11 cellular contexts compared by ENCODE assay signal in the genomic region with DNA sequence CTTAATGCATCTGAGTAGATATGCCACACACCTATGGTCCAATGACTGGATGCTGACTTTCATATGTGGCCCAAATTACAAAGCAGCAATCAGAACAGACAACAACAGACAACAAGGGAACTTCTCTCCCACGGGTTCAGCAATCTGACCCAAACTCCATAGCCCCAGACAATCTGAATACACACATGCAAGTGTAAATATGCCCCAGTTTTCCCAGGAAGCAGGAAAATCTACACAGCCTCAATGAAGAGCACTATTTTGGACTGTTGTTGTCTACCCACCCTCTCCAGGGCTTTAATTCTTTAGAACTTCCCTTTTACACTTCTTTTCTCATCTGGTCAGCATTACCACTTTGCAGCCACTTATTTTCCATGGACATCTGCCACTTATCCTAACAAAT. TPM values are rescaled to one million over a fixed set of nuclear protein-coding genes. Genes with fewer than 3 reads are reported as not detected.
DNase-seq lines count a peak whose midpoint lies in the region; ATAC-seq, FAIRE-seq and TF ChIP-seq lines count a peak whose summit lies in the region.
"Had no signal": no experiment of that assay in that cellular context is flagged by ENCODE, and none has a peak within 500 bp of the region (broad histone marks: within the 10 kb centered on the region; RNA-seq: fewer than 3 reads in every experiment).

No MANE protein-coding gene starts in this region.

- H3K36me3 ChIP-seq in GM23338 (ENCODE audit: insufficient read depth): no peaks in the 10 kb centered on the region
- H3K36me3 ChIP-seq in adipocyte (ENCODE audit: control insufficient read depth, insufficient read depth, low read length, severe bottlenecking): no peaks in the 10 kb centered on the region
- H3K36me3 ChIP-seq in muscle layer of duodenum (ENCODE audit: control insufficient read depth in 1 of 2, insufficient read depth in 2 of 2, low read length in 2 of 2): no peaks in the 10 kb centered on the region

- H3K27me3 Mint-ChIP-seq in GM23338 (ENCODE audit: insufficient read depth, low read depth, poor library complexity): peaks cover 9% of the 10 kb centered on the region

- H3K4me3 ChIP-seq in A549 (peak overlapping the region; percentile 83), GM23338 (no peak overlapping the region), adipocyte (ENCODE audit: low read length) (peak overlapping the region; percentile 65), muscle layer of duodenum (ENCODE audit: low read depth in 1 of 2, low read length in 2 of 2) (peak overlapping the region in 1 of 2 donors; percentile 3)

- peaks cover 11% of the 10 kb centered on the region; the same call in 1 of the 2 replicates for H4K20me1 ChIP-seq in GM23338 (replicated peaks; ENCODE audit: insufficient read depth)

- no peak overlapping the region for H3K27ac Mint-ChIP-seq in GM23338

- H3F3A ChIP-seq in GM23338 (replicated peaks; ENCODE audit: low read depth): no peaks in the 10 kb centered on the region

- DNase-seq in A549 (ENCODE audit: low read depth in 1 of 2, low spot score in 1 of 2): no peak
- DNase-seq in GM23338 (ENCODE audit: low spot score): no peak
- DNase-seq in adipocyte (ENCODE audit: low read depth): no peak
- no peak for DNase-seq in DMS53 treated with DMSO at 0.1 percent for 48 hours (lab: John Stamatoyannopoulos, UW; ENCODE audit: unreplicated experiment)
- DNase-seq in NCI-H1092 (lab: John Stamatoyannopoulos, UW): no peak
- DNase-seq in retina: no peak
- DNase-seq: anterior cingulate cortex, COR-L47, NCI-H774 had no signal

- H3K4me3 Mint-ChIP-seq in GM23338: peak overlapping the region; percentile 47

- H3K27ac ChIP-seq in A549: peak overlapping the region; percentile 94 to 96; a peak in 5 of 6 replicates
- no peak overlapping the region for H3K27ac ChIP-seq in GM23338 (ENCODE audit: low read depth)
- peak overlapping the region; percentile 20 for H3K27ac ChIP-seq in muscle layer of duodenum (ENCODE audit: low read length)

- no peak overlapping the region for H3K9ac ChIP-seq in adipocyte (ENCODE audit: low read length)

- POLR2A ChIA-PET in A549 (lab: Yijun Ruan, JAX): no interaction called here

- H2AFZ ChIP-seq in GM23338: no peak overlapping the region

- H3K9me3 Mint-ChIP-seq in GM23338: peaks cover 7% of the 10 kb centered on the region; the same call in 2 of the 3 replicates

- TF ChIP-seq CTCF in A549 (IDR thresholded peaks at IDR 0.05): no peak
- TF ChIP-seq CTCF in GM23338 (conservative IDR thresholded peaks at IDR 0.05; ENCODE audit: low read depth in 2 of 2): no peak

- peaks cover 29% of the 10 kb centered on the region for H3K36me3 Mint-ChIP-seq in GM23338 (ENCODE audit: low read depth)

- no peak for TF ChIP-seq RAD21 in A549 (conservative IDR thresholded peaks at IDR 0.05 in 1 of 2, IDR thresholded peaks at IDR 0.05 in 1 of 2)

- TF ChIP-seq EP300 in A549 (IDR thresholded peaks at IDR 0.05): no peak

- H3K4me2 ChIP-seq in A549 (peak overlapping the region; percentile 73), GM23338 (no peak overlapping the region)

- ATAC-seq in A549 (no peak), GM23338 (no peak), GM19467 (IDR thresholded peaks at IDR 0.05; ENCODE audit: unreplicated experiment) (no peak)

- H3K79me2 ChIP-seq in GM23338 (replicated peaks; ENCODE audit: insufficient read depth): peaks cover 43% of the 10 kb centered on the region

- CTCF ChIA-PET in A549 (lab: Yijun Ruan, JAX): no interaction called here

- H3K9me2 ChIP-seq in GM23338 (ENCODE audit: insufficient read depth): no peaks in the 10 kb centered on the region

- TF ChIP-seq POLR2A in A549 (IDR thresholded peaks at IDR 0.05; ENCODE audit: low read length): no peak

- no peak for FAIRE-seq in A549 (lab: Jason Lieb, UNC)

- H3K9me3 ChIP-seq in A549 (peaks cover 4% of the 10 kb centered on the region; the same call in 1 of the 3 replicates), adipocyte (ENCODE audit: control insufficient read depth, low read length) (no peaks in the 10 kb centered on the region), muscle layer of duodenum (ENCODE audit: control insufficient read depth in 1 of 2, low read length in 2 of 2) (no peaks in the 10 kb centered on the region)

- peaks cover 32% of the 10 kb centered on the region for H3K4me1 Mint-ChIP-seq in GM23338

- 78% methylated on average over 1 of the region's 1 CpG for WGBS in A549 (ENCODE audit: missing lambda C conversion rate)

- H3K27me3 ChIP-seq in GM23338 (ENCODE audit: insufficient read depth) (peaks cover 8% of the 10 kb centered on the region), adipocyte (replicated peaks; ENCODE audit: control insufficient read depth, insufficient read depth, low read length) (no peaks in the 10 kb centered on the region), muscle layer of duodenum (ENCODE audit: low read depth, low read length) (no peaks in the 10 kb centered on the region)

- H3K4me1 ChIP-seq in A549: peaks cover 63% of the 10 kb centered on the region
- H3K4me1 ChIP-seq in GM23338 (ENCODE audit: insufficient read depth): peaks cover 12% of the 10 kb centered on the region; the same call in 1 of the 2 replicates
- H3K4me1 ChIP-seq in adipocyte (ENCODE audit: control insufficient read depth, insufficient read depth, low read length): peaks cover 55% of the 10 kb centered on the region
- H3K4me1 ChIP-seq in muscle layer of duodenum (ENCODE audit: control insufficient read depth in 1 of 2, insufficient read depth in 2 of 2, low read length in 2 of 2): peaks cover 4 to 40% of the 10 kb centered on the region in 2 donors

TF ChIP-seq in A549, 52 proteins besides CTCF, POLR2A, EP300 and RAD21:
- TF ChIP-seq KDM5A (IDR thresholded peaks at IDR 0.05) (no peak), CHD2 (IDR thresholded peaks at IDR 0.05; ENCODE audit: low read length, partially characterized antibody) (no peak), POLR2AphosphoS2 (conservative IDR thresholded peaks at IDR 0.05; ENCODE audit: low read length) (no peak), NPAS2 (CRISPR knock-in tag; IDR thresholded peaks at IDR 0.05; ENCODE audit: borderline replicate concordance) (no peak), FOXS1 (CRISPR knock-in tag; IDR thresholded peaks at IDR 0.05) (no peak), EHF (CRISPR knock-in tag; IDR thresholded peaks at IDR 0.05) (no peak), RNF2 (IDR thresholded peaks at IDR 0.05; ENCODE audit: borderline replicate concordance, low read depth) (no peak), MAFK (IDR thresholded peaks at IDR 0.05; ENCODE audit: partially characterized antibody) (no peak), CBX2 (IDR thresholded peaks at IDR 0.05; ENCODE audit: borderline replicate concordance, low read depth) (no peak), TP53 (CRISPR knock-in tag; IDR thresholded peaks at IDR 0.05) (no peak)
- TF ChIP-seq, protein P1, sequence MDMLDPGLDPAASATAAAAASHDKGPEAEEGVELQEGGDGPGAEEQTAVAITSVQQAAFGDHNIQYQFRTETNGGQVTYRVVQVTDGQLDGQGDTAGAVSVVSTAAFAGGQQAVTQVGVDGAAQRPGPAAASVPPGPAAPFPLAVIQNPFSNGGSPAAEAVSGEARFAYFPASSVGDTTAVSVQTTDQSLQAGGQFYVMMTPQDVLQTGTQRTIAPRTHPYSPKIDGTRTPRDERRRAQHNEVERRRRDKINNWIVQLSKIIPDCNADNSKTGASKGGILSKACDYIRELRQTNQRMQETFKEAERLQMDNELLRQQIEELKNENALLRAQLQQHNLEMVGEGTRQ (IDR thresholded peaks at IDR 0.05): no peak
TF ChIP-seq in A549: peak in this region for 0.

TF ChIP-seq in GM23338, 12 proteins besides CTCF, POLR2A, EP300 and RAD21 (continues in another document):
- no peak for TF ChIP-seq NANOG (IDR thresholded peaks at IDR 0.05; ENCODE audit: borderline replicate concordance)
- TF ChIP-seq JUNB (IDR thresholded peaks at IDR 0.05; ENCODE audit: unreplicated experiment): no peak
- TF ChIP-seq, protein P2, sequence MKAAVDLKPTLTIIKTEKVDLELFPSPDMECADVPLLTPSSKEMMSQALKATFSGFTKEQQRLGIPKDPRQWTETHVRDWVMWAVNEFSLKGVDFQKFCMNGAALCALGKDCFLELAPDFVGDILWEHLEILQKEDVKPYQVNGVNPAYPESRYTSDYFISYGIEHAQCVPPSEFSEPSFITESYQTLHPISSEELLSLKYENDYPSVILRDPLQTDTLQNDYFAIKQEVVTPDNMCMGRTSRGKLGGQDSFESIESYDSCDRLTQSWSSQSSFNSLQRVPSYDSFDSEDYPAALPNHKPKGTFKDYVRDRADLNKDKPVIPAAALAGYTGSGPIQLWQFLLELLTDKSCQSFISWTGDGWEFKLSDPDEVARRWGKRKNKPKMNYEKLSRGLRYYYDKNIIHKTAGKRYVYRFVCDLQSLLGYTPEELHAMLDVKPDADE (IDR thresholded peaks at IDR 0.05): no peak
- no peak for TF ChIP-seq EZH2 (IDR thresholded peaks at IDR 0.05; ENCODE audit: low read depth, unreplicated experiment)
- TF ChIP-seq ZNF331 (CRISPR knock-in tag; IDR thresholded peaks at IDR 0.05; ENCODE audit: low read depth): no peak
- TF ChIP-seq STAT1 (IDR thresholded peaks at IDR 0.05; ENCODE audit: unreplicated experiment): no peak
- no peak for TF ChIP-seq CREB1 (CRISPR knock-in tag; IDR thresholded peaks at IDR 0.05; ENCODE audit: low read depth)

RNA-seq across cellular contexts. Expression of a gene that starts 2.0 kb away (rescaled TPM):
- polyA plus RNA-seq in A549 (2011; rRNA removed): 55.5 and 60.6 TPM in 2 replicates
- 16.6 and 26.4 TPM in 2 replicates for polyA plus RNA-seq in A549 (2012; cell fraction: cytosol; rRNA removed)
- polyA plus RNA-seq in A549 (2012; cell fraction: nucleus; rRNA removed): 11.6 and 23.0 TPM in 2 replicates
- 26.6 to 32.1 TPM (median 28.1 TPM) in 3 replicates for polyA plus RNA-seq in A549 (2017; fragmentation: RNase III; extraction: RNeasy Plus Mini Kit Qiagen cat#74134 plus additional on column Dnase treatment)
- 57.3 and 58.3 TPM in 2 replicates for polyA minus RNA-seq in A549 (2011; rRNA and poly(A)+ RNA removed)
- total RNA-seq in GM23338 (2014; rRNA removed; shearing (Covaris generic)): 29.0 and 32.0 TPM in 2 replicates
- polyA plus RNA-seq in GM23338 (2016; fragmentation: Nextera tagmentation; extraction: Ambion mirVana): 14.2 and 17.4 TPM in 2 replicates
